In genomic region chr17:38559025-38559879, GRCh38 we compare ENCODE assay signal across 8 cellular contexts. TPM values are rescaled to one million over a fixed set of nuclear protein-coding genes. Genes with fewer than 3 reads are reported as not detected.
DNase-seq lines count a peak whose midpoint lies in the region; TF ChIP-seq lines count a peak whose summit lies in the region.

No MANE protein-coding gene starts in this region.

- no peak for TF ChIP-seq POLR2A in adrenal gland (IDR thresholded peaks at IDR 0.05)

- WGBS in adrenal gland, 4 donors, result 3 to 15% (median 6%) methylated on average over 27 to 44 of the region's 44 CpGs

- TF ChIP-seq CTCF in HFF-Myc (IDR thresholded peaks at IDR 0.05; ENCODE audit: low read depth, low read length, missing control alignments) (no peak), adrenal gland (IDR thresholded peaks at IDR 0.05) (no peak)

- H3K9me3 ChIP-seq in adrenal gland (replicated peaks in 1 of 3), result no peaks in the 10 kb centered on the region

- H3K27ac ChIP-seq in adrenal gland (peak overlapping the region in 1 of 5 donors; percentile 74), skin epidermis (peak overlapping the region in 8 of 21 experiments; percentile 9 to 67 (median 26))

- H3K27me3 ChIP-seq in adrenal gland, result peaks cover 43% of the 10 kb centered on the region

- no peaks in the 10 kb centered on the region for H3K36me3 ChIP-seq in adrenal gland (replicated peaks in 1 of 2)

- DNase-seq in DMS79 treated with DMSO at 0.1 percent for 48 hours (lab: John Stamatoyannopoulos, UW) (peak; percentile 85), HFF-Myc (ENCODE audit: extremely low read depth, low read depth) (no peak), NCI-H1436 treated with DMSO at 0.1 percent for 48 hours (lab: John Stamatoyannopoulos, UW) (peak; percentile 92), T follicular helper cell (ENCODE audit: low read depth) (peak; percentile 82), adrenal gland (peak; percentile 67 to 90 (median 77)), iPS DF 19.7 (ENCODE audit: low read depth, low spot score) (peak; percentile 82), superior temporal gyrus (ENCODE audit: extremely low spot score) (no peak)

- H3K4me3 ChIP-seq in HFF-Myc (replicated peaks; ENCODE audit: low read depth, low read length) (peak overlapping the region; percentile 30), adrenal gland (peak overlapping the region in 1 of 4 donors; percentile 51), skin epidermis (peak overlapping the region; percentile 19 to 53 (median 43))

- H3K4me1 ChIP-seq in adrenal gland (replicated peaks in 1 of 2), result peaks cover 11 to 36% of the 10 kb centered on the region in 2 donors

- intact Hi-C loops in adrenal gland (cut with DNase I), result no loop called here

RNA-seq across cellular contexts. Expression of gene SRCIN1, which starts 46.5 kb away (rescaled TPM):
- 1 to 10 TPM in 3 of 8 donors, under 1 TPM in 3, not detected in 2; 0.48 to 7.2 (median 1.6) TPM for total RNA-seq in adrenal gland
- polyA plus RNA-seq in adrenal gland, result 10 to 100 TPM in 1 of 3 donors, 1 to 10 TPM in 2; 1.0 to 33.1 (median 4.7) TPM

Comparison
In these comparisons a context has a peak if more than half of its experiments do, and no peak if none do; other contexts are left out.
1. DNase-seq: peak in DMS79 treated with DMSO at 0.1 percent for 48 hours (single experiment), NCI-H1436 treated with DMSO at 0.1 percent for 48 hours (single experiment), T follicular helper cell (single experiment), adrenal gland (7 of 7) and iPS DF 19.7 (single experiment); none in HFF-Myc (single experiment) and superior temporal gyrus (single experiment).